ENCODE assay signal across 8 cellular contexts in the genomic region with DNA sequence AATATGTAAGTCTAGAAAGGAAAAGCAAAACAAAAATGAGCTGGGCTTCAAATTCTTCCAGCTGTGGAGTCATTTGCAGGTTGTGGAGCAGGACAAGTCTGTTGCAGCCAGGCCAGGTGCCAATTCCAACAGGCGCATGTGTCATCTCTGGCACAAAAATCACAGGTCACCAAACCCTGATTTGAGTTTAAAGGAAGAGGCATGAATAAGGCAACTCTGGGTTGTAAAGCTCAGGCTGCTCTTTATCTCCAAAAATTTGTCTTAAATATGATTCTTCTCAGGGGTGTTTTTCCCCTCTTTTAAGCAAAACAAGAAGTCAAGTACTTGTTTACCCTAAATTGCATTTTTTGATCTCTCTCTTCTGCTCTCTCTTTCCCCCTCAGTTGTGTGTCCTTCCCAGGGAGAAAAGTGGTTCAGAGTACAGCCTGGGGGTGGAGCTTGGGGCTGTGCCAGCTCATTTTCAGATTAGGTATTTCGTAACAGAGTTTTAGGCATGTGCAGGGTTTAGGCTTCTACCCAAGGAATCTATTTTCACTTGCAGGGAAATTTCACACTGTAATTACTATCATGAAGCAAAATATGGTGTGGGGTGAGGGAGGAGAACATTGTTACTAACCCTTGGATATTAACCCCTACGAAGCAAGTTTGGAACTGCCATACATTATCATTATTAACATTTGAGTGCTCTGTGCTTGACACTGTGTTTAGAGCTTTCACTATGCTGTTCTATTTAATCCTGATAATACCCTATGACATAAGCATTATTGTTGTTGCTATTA. TPM values are rescaled to one million over a fixed set of nuclear protein-coding genes. Genes with fewer than 3 reads are reported as not detected.
DNase-seq lines count a peak whose midpoint lies in the region; ATAC-seq and TF ChIP-seq lines count a peak whose summit lies in the region.

No MANE protein-coding gene starts in this region.

- H3K9ac ChIP-seq in OCI-LY3 (ENCODE audit: low read length) = peak overlapping the region; percentile 49

- in situ Hi-C loops in GM13977 (cut with MboI; ENCODE audit: low pct_unique_long_range_greater_than_20kb, low sequenced_read_pairs, unreplicated experiment) = no loop called here

- DNase-seq in CD4-positive, alpha-beta T cell = peak in 8 of 10 experiments; percentile 12 to 63 (median 42)
- DNase-seq in HUDEP-2 (lab: John Stamatoyannopoulos, UW; ENCODE audit: unreplicated experiment in 76 of 76) (peak in 47 of 76 experiments; percentile 3 to 62 (median 32)), head of caudate nucleus (peak in 23 of 42 donors; percentile 14 to 66 (median 30)), retinal pigment epithelial cell (ENCODE audit: low read depth) (peak; percentile 58), GF-D8 (lab: John Stamatoyannopoulos, UW) (no peak), GM13977 (ENCODE audit: low spot score) (no peak)
- DNase-seq in activated T-helper 2 cell treated with anti-CD3 and anti-CD28 coated beads, Interferon-gamma antibody, Interleukin-2, Interleukin-4, amounts not matched to agents 10 μg/mL and 5 μg/mL and 100 μg/mL, durations not matched to agents 14 hours and 24 hours and 36 hours (ENCODE audit: low spot score) = peak; percentile 51

- POLR2A ChIA-PET in CD4-positive, alpha-beta T cell (lab: Charles Lee) = interaction anchor here (0.6 to 3.0 kb wide), 2 partner anchors 9 to 117 kb away, joined by 3 to 34 read pairs; partner anchors contain the start of gene NCOA3

- H3K9me3 Mint-ChIP-seq in CD4-positive, alpha-beta T cell = no peaks in the 10 kb centered on the region
- H3K9me3 Mint-ChIP-seq in activated T-helper 2 cell treated with anti-CD3 and anti-CD28 coated beads, Interferon-gamma antibody, Interleukin-2, Interleukin-4, amounts not matched to agents 10 μg/mL and 5 μg/mL and 100 μg/mL, durations not matched to agents 14 hours and 24 hours and 36 hours = no peaks in the 10 kb centered on the region

- H3K27ac Mint-ChIP-seq in CD4-positive, alpha-beta T cell = peak overlapping the region; percentile 5
- H3K27ac Mint-ChIP-seq in activated T-helper 2 cell treated with anti-CD3 and anti-CD28 coated beads, Interferon-gamma antibody, Interleukin-2, Interleukin-4, amounts not matched to agents 10 μg/mL and 5 μg/mL and 100 μg/mL, durations not matched to agents 14 hours and 24 hours and 36 hours = peak overlapping the region; percentile 79

- H3K4me1 ChIP-seq in OCI-LY3 (ENCODE audit: low read length) = peaks cover 77% of the 10 kb centered on the region

- peaks cover 12% of the 10 kb centered on the region; the same call in 1 of the 2 replicates for H3K79me2 ChIP-seq in OCI-LY3 (ENCODE audit: low read length)

- 0 out of 2 replicates have a peak overlapping the region, but pooled peaks have one; percentile 2 for H2AFZ ChIP-seq in OCI-LY3 (ENCODE audit: low read depth, low read length)

- H3K4me1 Mint-ChIP-seq in CD4-positive, alpha-beta T cell (ENCODE audit: low read depth) = peaks cover 32% of the 10 kb centered on the region
- H3K4me1 Mint-ChIP-seq in activated T-helper 2 cell treated with anti-CD3 and anti-CD28 coated beads, Interferon-gamma antibody, Interleukin-2, Interleukin-4, amounts not matched to agents 10 μg/mL and 5 μg/mL and 100 μg/mL, durations not matched to agents 14 hours and 24 hours and 36 hours (ENCODE audit: low read depth) = peaks cover 51% of the 10 kb centered on the region

- H3K27me3 ChIP-seq in CD4-positive, alpha-beta T cell (ENCODE audit: control insufficient read depth, insufficient read depth, low read length) = no peaks in the 10 kb centered on the region
- no peaks in the 10 kb centered on the region for H3K27me3 ChIP-seq in OCI-LY3 (ENCODE audit: low read depth, low read length)

- no peak overlapping the region for H3K4me3 Mint-ChIP-seq in CD4-positive, alpha-beta T cell
- peak overlapping the region; percentile 54 for H3K4me3 Mint-ChIP-seq in activated T-helper 2 cell treated with anti-CD3 and anti-CD28 coated beads, Interferon-gamma antibody, Interleukin-2, Interleukin-4, amounts not matched to agents 10 μg/mL and 5 μg/mL and 100 μg/mL, durations not matched to agents 14 hours and 24 hours and 36 hours (ENCODE audit: low read depth)

- H3K27ac ChIP-seq in CD4-positive, alpha-beta T cell (ENCODE audit: low read depth, low read length) = no peak overlapping the region
- H3K27ac ChIP-seq in OCI-LY3 (ENCODE audit: low read length) = peak overlapping the region; percentile 79

- H3K36me3 Mint-ChIP-seq in CD4-positive, alpha-beta T cell (ENCODE audit: low read depth) = no peaks in the 10 kb centered on the region
- peaks cover 2% of the 10 kb centered on the region for H3K36me3 Mint-ChIP-seq in activated T-helper 2 cell treated with anti-CD3 and anti-CD28 coated beads, Interferon-gamma antibody, Interleukin-2, Interleukin-4, amounts not matched to agents 10 μg/mL and 5 μg/mL and 100 μg/mL, durations not matched to agents 14 hours and 24 hours and 36 hours (ENCODE audit: low read depth)

- H3K4me2 ChIP-seq in OCI-LY3 (ENCODE audit: low read length) = peak overlapping the region; percentile 76

- CTCF ChIA-PET in CD4-positive, alpha-beta T cell (lab: Charles Lee) = interaction anchor here (0.8 to 1.6 kb wide), 2 partner anchors 10 to 18 kb away, joined by 3 to 4 read pairs; no protein-coding TSS in a partner anchor

- intact Hi-C loops in CD4-positive, alpha-beta T cell (cut with DNase I, micrococcal nuclease) = no loop called here
- intact Hi-C loops in activated T-helper 2 cell treated with anti-CD3 and anti-CD28 coated beads, Interferon-gamma antibody, Interleukin-2, Interleukin-4, amounts not matched to agents 10 μg/mL and 5 μg/mL and 100 μg/mL, durations not matched to agents 14 hours and 24 hours and 36 hours (cut with micrococcal nuclease) = loop anchor here (10.0 kb wide), 1 partner anchor 499 kb away; no protein-coding TSS in a partner anchor
- intact Hi-C loops in head of caudate nucleus (cut with DNase I) = no loop called here

- H3K36me3 ChIP-seq in OCI-LY3 (replicated peaks; ENCODE audit: low read depth, low read length) = peaks cover 3% of the 10 kb centered on the region

- no peaks in the 10 kb centered on the region for H3K27me3 Mint-ChIP-seq in CD4-positive, alpha-beta T cell
- H3K27me3 Mint-ChIP-seq in activated T-helper 2 cell treated with anti-CD3 and anti-CD28 coated beads, Interferon-gamma antibody, Interleukin-2, Interleukin-4, amounts not matched to agents 10 μg/mL and 5 μg/mL and 100 μg/mL, durations not matched to agents 14 hours and 24 hours and 36 hours (ENCODE audit: low read depth) = no peaks in the 10 kb centered on the region

- peak; percentile 68 for ATAC-seq in CD4-positive, alpha-beta T cell (ENCODE audit: poor library complexity)

- TF ChIP-seq CTCF in CD4-positive, alpha-beta T cell (IDR thresholded peaks at IDR 0.05) = no peak
- TF ChIP-seq CTCF in OCI-LY3 (IDR thresholded peaks at IDR 0.05; ENCODE audit: low read depth, low read length) (no peak), retinal pigment epithelial cell (conservative IDR thresholded peaks at IDR 0.05; ENCODE audit: low read depth, low read length) (no peak), GM13977 (IDR thresholded peaks at IDR 0.05; ENCODE audit: extremely low read depth, insufficient read depth, missing control alignments) (no peak)

- no peaks in the 10 kb centered on the region for H4K20me1 ChIP-seq in OCI-LY3 (ENCODE audit: insufficient read depth, low read length)

- no peaks in the 10 kb centered on the region for H3K9me3 ChIP-seq in CD4-positive, alpha-beta T cell (ENCODE audit: control insufficient read depth, low read length)
- no peaks in the 10 kb centered on the region for H3K9me3 ChIP-seq in OCI-LY3 (ENCODE audit: insufficient read depth, low read length)

- H3K4me3 ChIP-seq in OCI-LY3 (ENCODE audit: low read length) (peak overlapping the region; percentile 50), retinal pigment epithelial cell (ENCODE audit: low read length) (no peak overlapping the region)

RNA-seq across cellular contexts. Expression of gene NCOA3, which starts 8.3 kb away (rescaled TPM):
- 10 to 100 TPM; 59.9 to 65.4 TPM for total RNA-seq in CD4-positive, alpha-beta T cell
- total RNA-seq in activated T-helper 2 cell treated with anti-CD3 and anti-CD28 coated beads, Interferon-gamma antibody, Interleukin-2, Interleukin-4, amounts not matched to agents 10 μg/mL and 5 μg/mL and 100 μg/mL, durations not matched to agents 14 hours and 24 hours and 36 hours = 119 and 126 TPM in 2 replicates

Comparison
In these comparisons a context has a peak if more than half of its experiments do, and no peak if none do; other contexts are left out.
1. DNase-seq: peak in CD4-positive, alpha-beta T cell (8 of 10), HUDEP-2 (47 of 76), activated T-helper 2 cell treated with anti-CD3 and anti-CD28 coated beads, Interferon-gamma antibody, Interleukin-2, Interleukin-4, amounts not matched to agents 10 μg/mL and 5 μg/mL and 100 μg/mL, durations not matched to agents 14 hours and 24 hours and 36 hours (single experiment), head of caudate nucleus (23 of 42) and retinal pigment epithelial cell (single experiment); none in GF-D8 (single experiment) and GM13977 (single experiment).